In the genomic region with DNA sequence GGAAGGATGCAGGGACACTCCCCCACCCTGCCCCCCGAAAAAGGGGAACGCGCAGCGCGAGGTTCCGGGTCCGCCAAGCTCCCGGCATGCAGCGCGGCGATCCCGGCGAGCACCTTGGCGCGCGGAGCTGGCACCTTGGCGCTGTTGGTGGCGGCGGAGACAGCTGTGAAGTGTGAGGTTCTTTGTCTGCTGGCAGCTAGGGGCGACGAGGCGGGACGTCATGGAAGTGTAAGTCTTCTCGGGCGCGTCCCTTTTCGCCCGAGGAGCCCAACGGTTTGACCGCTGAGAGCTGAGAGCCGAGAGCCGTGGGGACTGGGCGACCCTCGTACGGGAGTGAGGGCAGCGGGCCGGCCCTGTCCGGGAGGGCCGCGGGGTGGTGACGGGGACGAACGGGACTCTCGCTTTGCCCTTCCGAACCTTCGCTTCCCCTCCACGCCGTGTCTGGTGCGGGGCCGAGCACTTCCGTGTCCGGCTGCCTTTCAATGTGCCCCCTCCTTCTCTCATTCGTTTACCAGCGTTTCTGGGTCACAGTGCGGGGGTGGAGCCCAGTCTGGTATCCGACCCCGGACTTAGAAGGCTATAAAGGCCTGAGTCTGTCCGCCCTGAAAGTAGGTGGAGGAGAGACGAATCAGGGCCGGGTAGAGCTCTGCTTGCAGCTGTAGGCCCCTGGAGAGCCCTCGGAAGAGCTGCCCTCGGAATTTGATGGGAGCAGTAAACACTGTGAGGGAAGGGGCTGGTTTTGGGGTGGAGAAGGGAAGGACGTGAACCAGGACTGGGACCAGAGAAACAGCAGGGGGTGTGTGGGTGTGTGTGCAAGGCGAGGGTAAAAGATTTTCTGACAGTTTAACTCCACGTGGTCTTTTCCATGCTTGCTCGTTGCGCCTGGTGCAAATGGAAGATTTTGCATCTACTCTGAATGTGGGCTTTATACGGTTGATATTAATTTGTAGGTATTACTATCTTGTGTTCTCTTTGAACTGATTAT, we compare ENCODE assay signal across 1 cellular context.
TF ChIP-seq lines count a peak whose summit lies in the region.

A gene (plus strand): TSS at position 105 of the 985 bp plus-strand sequence. CDS start 116 bp downstream, at position 221.

TF ChIP-seq in A549, 52 proteins besides CTCF, POLR2A, EP300 and RAD21 (continued from another document):
- TF ChIP-seq EHF (CRISPR knock-in tag; IDR thresholded peaks at IDR 0.05) (peak; percentile 30; the same call in 1 of the 2 replicates), POLR2AphosphoS2 (conservative IDR thresholded peaks at IDR 0.05; ENCODE audit: low read length) (no peak), MAFK (IDR thresholded peaks at IDR 0.05; ENCODE audit: partially characterized antibody) (no peak)
- TF ChIP-seq, protein P1, sequence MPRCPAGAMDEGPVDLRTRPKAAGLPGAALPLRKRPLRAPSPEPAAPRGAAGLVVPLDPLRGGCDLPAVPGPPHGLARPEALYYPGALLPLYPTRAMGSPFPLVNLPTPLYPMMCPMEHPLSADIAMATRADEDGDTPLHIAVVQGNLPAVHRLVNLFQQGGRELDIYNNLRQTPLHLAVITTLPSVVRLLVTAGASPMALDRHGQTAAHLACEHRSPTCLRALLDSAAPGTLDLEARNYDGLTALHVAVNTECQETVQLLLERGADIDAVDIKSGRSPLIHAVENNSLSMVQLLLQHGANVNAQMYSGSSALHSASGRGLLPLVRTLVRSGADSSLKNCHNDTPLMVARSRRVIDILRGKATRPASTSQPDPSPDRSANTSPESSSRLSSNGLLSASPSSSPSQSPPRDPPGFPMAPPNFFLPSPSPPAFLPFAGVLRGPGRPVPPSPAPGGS (IDR thresholded peaks at IDR 0.05), result no peak; the same call in 2 of the 3 replicates
TF ChIP-seq in A549: peak in this region for 8.
